Comparison of ENCODE assay signal across 8 cellular contexts in the genomic region with DNA sequence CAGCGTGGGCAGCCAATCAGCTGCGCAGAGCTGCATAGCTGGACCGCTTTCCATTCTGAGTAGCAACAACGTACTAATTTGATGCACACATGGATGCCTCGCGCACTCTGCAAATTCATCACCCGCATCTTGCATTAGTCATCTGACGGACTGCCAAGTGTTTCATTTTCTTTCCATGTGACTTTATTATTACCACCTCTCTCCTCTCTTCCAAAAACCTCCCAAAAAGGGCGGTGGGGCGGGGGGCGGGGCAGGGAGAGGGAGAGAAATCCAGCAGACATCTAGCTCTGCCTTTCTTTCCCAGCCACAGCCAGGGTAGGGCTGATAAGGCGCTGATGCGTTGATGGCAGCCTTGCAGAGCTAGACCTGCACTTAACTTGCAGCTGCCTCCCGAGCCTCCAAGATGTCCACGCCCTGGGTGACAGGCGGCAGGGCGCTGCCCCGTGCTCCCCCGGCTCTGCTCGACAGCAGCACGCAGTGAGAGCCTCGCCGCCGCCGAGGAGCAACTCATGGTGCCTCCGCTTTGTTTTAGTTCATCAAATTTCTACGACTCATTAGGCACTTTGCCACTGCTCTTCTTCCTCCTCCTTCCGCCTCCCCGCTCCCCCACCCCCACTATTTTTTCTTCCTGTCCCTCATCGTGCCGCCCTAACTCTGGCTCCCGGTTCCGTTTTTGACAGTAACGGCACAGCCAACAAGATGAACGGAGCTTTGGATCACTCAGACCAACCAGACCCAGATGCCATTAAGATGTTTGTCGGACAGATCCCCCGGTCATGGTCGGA.
DNase-seq lines count a peak whose midpoint lies in the region; ATAC-seq, FAIRE-seq and TF ChIP-seq lines count a peak whose summit lies in the region.

No MANE protein-coding gene starts in this region.

- FAIRE-seq in H54 (lab: Jason Lieb, UNC) (no peak), RCC 7860 (lab: Jason Lieb, UNC) (no peak)

- no peaks in the 10 kb centered on the region for H3K36me3 ChIP-seq in CD8-positive, alpha-beta memory T cell (ENCODE audit: insufficient read depth, low read length)
- peaks cover 3% of the 10 kb centered on the region for H3K36me3 ChIP-seq in suprapubic skin

- peaks cover 47 to 54% (median 52%) of the 10 kb centered on the region in 3 donors for H3K4me1 Mint-ChIP-seq in CD8-positive, alpha-beta memory T cell
- H3K4me1 Mint-ChIP-seq in activated T-cell treated with anti-CD3 and anti-CD28 coated beads, Interleukin-2, amount 50 U/mL, for 72 hours (ENCODE audit: low read depth): peaks cover 38% of the 10 kb centered on the region
- H3K4me1 Mint-ChIP-seq in natural killer cell treated with Interleukin-12 subunit alpha and Interleukin-12 subunit beta and Interleukin-15 and Interleukin-18, amount 100 ng/mL, for 72 hours (ENCODE audit: low read depth in 2 of 2): peaks cover 39 to 41% of the 10 kb centered on the region in 2 donors

- H3K4me3 Mint-ChIP-seq in CD8-positive, alpha-beta memory T cell: peak overlapping the region in 2 of 7 donors; percentile 99 to 100
- peak overlapping the region in 1 of 2 donors; percentile 90 for H3K4me3 Mint-ChIP-seq in activated T-cell treated with anti-CD3 and anti-CD28 coated beads, Interleukin-2, amount 50 U/mL, for 72 hours
- H3K4me3 Mint-ChIP-seq in natural killer cell treated with Interleukin-12 subunit alpha and Interleukin-12 subunit beta and Interleukin-15 and Interleukin-18, amount 100 ng/mL, for 72 hours: no peak overlapping the region

- peaks cover 0 to 2% of the 10 kb centered on the region in 2 donors for H3K27me3 Mint-ChIP-seq in CD8-positive, alpha-beta memory T cell
- H3K27me3 Mint-ChIP-seq in activated T-cell treated with anti-CD3 and anti-CD28 coated beads, Interleukin-2, amount 50 U/mL, for 72 hours (ENCODE audit: low read depth): no peaks in the 10 kb centered on the region
- no peaks in the 10 kb centered on the region for H3K27me3 Mint-ChIP-seq in natural killer cell treated with Interleukin-12 subunit alpha and Interleukin-12 subunit beta and Interleukin-15 and Interleukin-18, amount 100 ng/mL, for 72 hours

- peak overlapping the region; percentile 72 for H3K4me3 ChIP-seq in CD8-positive, alpha-beta memory T cell (ENCODE audit: low read length)
- peak overlapping the region; percentile 59 for H3K4me3 ChIP-seq in suprapubic skin

- TF ChIP-seq CTCF in suprapubic skin (IDR thresholded peaks at IDR 0.05): no peak

- peaks cover 8 to 17% (median 14%) of the 10 kb centered on the region in 3 donors for H3K36me3 Mint-ChIP-seq in CD8-positive, alpha-beta memory T cell
- H3K36me3 Mint-ChIP-seq in activated T-cell treated with anti-CD3 and anti-CD28 coated beads, Interleukin-2, amount 50 U/mL, for 72 hours (ENCODE audit: insufficient read depth in 2 of 2): peaks cover 18 to 19% of the 10 kb centered on the region in 2 donors
- peaks cover 22% of the 10 kb centered on the region for H3K36me3 Mint-ChIP-seq in natural killer cell treated with Interleukin-12 subunit alpha and Interleukin-12 subunit beta and Interleukin-15 and Interleukin-18, amount 100 ng/mL, for 72 hours

- TF ChIP-seq POLR2A in H54 (IDR thresholded peaks at IDR 0.05; ENCODE audit: low read depth, low read length) (no peak), suprapubic skin (IDR thresholded peaks at IDR 0.05) (peak in 1 of 2 donors; percentile 36)

- CTCF ChIA-PET in CD8-positive, alpha-beta memory T cell (lab: Charles Lee): interaction anchor here (0.9 to 13.1 kb wide), 8 partner anchors 14 to 105 kb away, joined by 3 to 288 read pairs (median 5); no protein-coding TSS in a partner anchor

- no peaks in the 10 kb centered on the region for H3K9me3 ChIP-seq in CD8-positive, alpha-beta memory T cell (ENCODE audit: low read length)
- no peaks in the 10 kb centered on the region for H3K9me3 ChIP-seq in suprapubic skin

- peak overlapping the region; percentile 92 for H3K27ac ChIP-seq in CD8-positive, alpha-beta memory T cell (ENCODE audit: low read depth, low read length)
- peak overlapping the region; percentile 88 for H3K27ac ChIP-seq in suprapubic skin

- H3K27ac Mint-ChIP-seq in CD8-positive, alpha-beta memory T cell: peak overlapping the region in 7 of 8 donors; percentile 90 to 100 (median 99)
- H3K27ac Mint-ChIP-seq in activated T-cell treated with anti-CD3 and anti-CD28 coated beads, Interleukin-2, amount 50 U/mL, for 72 hours: peak overlapping the region; percentile 94
- H3K27ac Mint-ChIP-seq in natural killer cell treated with Interleukin-12 subunit alpha and Interleukin-12 subunit beta and Interleukin-15 and Interleukin-18, amount 100 ng/mL, for 72 hours: no peak overlapping the region

- no peaks in the 10 kb centered on the region for H3K27me3 ChIP-seq in CD8-positive, alpha-beta memory T cell (ENCODE audit: insufficient read depth, low read length, poor library complexity, severe bottlenecking)
- peaks cover 3% of the 10 kb centered on the region for H3K27me3 ChIP-seq in suprapubic skin

- peaks cover 59% of the 10 kb centered on the region for H3K4me1 ChIP-seq in CD8-positive, alpha-beta memory T cell (ENCODE audit: insufficient read depth, low read length)
- H3K4me1 ChIP-seq in suprapubic skin: peaks cover 42% of the 10 kb centered on the region

- no peaks in the 10 kb centered on the region for H3K9me3 Mint-ChIP-seq in CD8-positive, alpha-beta memory T cell
- H3K9me3 Mint-ChIP-seq in activated T-cell treated with anti-CD3 and anti-CD28 coated beads, Interleukin-2, amount 50 U/mL, for 72 hours: no peaks in the 10 kb centered on the region
- no peaks in the 10 kb centered on the region for H3K9me3 Mint-ChIP-seq in natural killer cell treated with Interleukin-12 subunit alpha and Interleukin-12 subunit beta and Interleukin-15 and Interleukin-18, amount 100 ng/mL, for 72 hours

- DNase-seq in CD8-positive, alpha-beta memory T cell: peak in 4 of 5 donors; percentile 46 to 87 (median 66)
- DNase-seq in H54 (ENCODE audit: insufficient read length, low spot score) (peak; percentile 6), NCI-H748 treated with DMSO at 0.1 percent for 48 hours (lab: John Stamatoyannopoulos, UW) (peak; percentile 7), fibroblast of gingiva (ENCODE audit: low read depth) (peak; percentile 73), suprapubic skin (ENCODE audit: low spot score in 2 of 2) (peak; percentile 80 to 87), RCC 7860 (ENCODE audit: low spot score) (no peak)
- peak; percentile 81 to 85 for DNase-seq in activated T-cell treated with anti-CD3 and anti-CD28 coated beads, Interleukin-2, amount 50 U/mL, for 72 hours
- DNase-seq in natural killer cell treated with Interleukin-12 subunit alpha and Interleukin-12 subunit beta and Interleukin-15 and Interleukin-18, amount 100 ng/mL, for 72 hours (ENCODE audit: low spot score): peak; percentile 81

- TF ChIP-seq EP300 in suprapubic skin (IDR thresholded peaks at IDR 0.05): no peak

- POLR2A ChIA-PET in CD8-positive, alpha-beta memory T cell (lab: Charles Lee): interaction anchor here (0.7 to 6.3 kb wide), 11 partner anchors 11 to 917 kb away, joined by 3 to 155 read pairs (median 4); no protein-coding TSS in a partner anchor

- ATAC-seq in activated T-cell treated with anti-CD3 and anti-CD28 coated beads, Interleukin-2, amount 50 U/mL, for 72 hours (replicated peaks in 1 of 2): peak; percentile 65 to 66
- ATAC-seq in natural killer cell treated with Interleukin-12 subunit alpha and Interleukin-12 subunit beta and Interleukin-15 and Interleukin-18, amount 100 ng/mL, for 72 hours: peak; percentile 72 to 78

- WGBS in suprapubic skin: 4% methylated on average over 38 of the region's 38 CpGs

Comparison
In these comparisons a context has a peak if more than half of its experiments do, and no peak if none do; other contexts are left out.
1. H3K27ac Mint-ChIP-seq: peak in CD8-positive, alpha-beta memory T cell (7 of 8) and activated T-cell treated with anti-CD3 and anti-CD28 coated beads, Interleukin-2, amount 50 U/mL, for 72 hours (single experiment); none in natural killer cell treated with Interleukin-12 subunit alpha and Interleukin-12 subunit beta and Interleukin-15 and Interleukin-18, amount 100 ng/mL, for 72 hours (0 of 2).